Comparison of ENCODE assay signal across 25 cellular contexts in genomic region chr16:7431723-7432122, GRCh38.
"Had no signal": no experiment of that assay in that cellular context is flagged by ENCODE, and none has a peak within 500 bp of the region (broad histone marks: within the 10 kb centered on the region; RNA-seq: fewer than 3 reads in every experiment).

No MANE protein-coding gene starts in this region.

- H3K27me3 ChIP-seq: esophagus squamous epithelium, gastrocnemius medialis, heart right ventricle, hepatocyte, left lung had no signal

- H3K4me1 ChIP-seq: heart right ventricle, left lung, lower lobe of right lung had no signal

- H3K27me3 Mint-ChIP-seq: naive thymus-derived CD4-positive, alpha-beta T cell had no signal

- H3K4me3 ChIP-seq: coronary artery, dorsolateral prefrontal cortex, esophagus squamous epithelium, gastrocnemius medialis, heart right ventricle, hepatocyte, left lung, lower lobe of right lung had no signal

- H3K4me2 ChIP-seq: hepatocyte had no signal

- H2AFZ ChIP-seq: hepatocyte had no signal

- H3K27ac Mint-ChIP-seq: immature natural killer cell; naive thymus-derived CD4-positive, alpha-beta T cell had no signal

- H3K36me3 ChIP-seq: esophagus squamous epithelium, gastrocnemius medialis, heart right ventricle, left lung, lower lobe of right lung had no signal

- ATAC-seq: esophagus mucosa; gastrocnemius medialis; heart right ventricle; left cardiac atrium; left lung; left ventricle myocardium superior; lower lobe of right lung; naive thymus-derived CD4-positive, alpha-beta T cell had no signal

- H3K36me3 Mint-ChIP-seq: immature natural killer cell; naive thymus-derived CD4-positive, alpha-beta T cell had no signal

- H3K4me3 Mint-ChIP-seq: immature natural killer cell; naive thymus-derived CD4-positive, alpha-beta T cell had no signal

- H3K79me2 ChIP-seq: hepatocyte had no signal

- DNase-seq: dermis blood vessel endothelial cell; dorsolateral prefrontal cortex; effector CD4-positive, alpha-beta T cell; effector memory CD4-positive, alpha-beta T cell; erythroblast; esophagus squamous epithelium; foreskin fibroblast; foreskin melanocyte; gastrocnemius medialis; glutamatergic neuron; head of caudate nucleus; heart right ventricle; hypothalamus; immature natural killer cell; left cardiac atrium; left lung; left ventricle myocardium superior; lower lobe of right lung; mesenchymal stem cell; midbrain; naive thymus-derived CD4-positive, alpha-beta T cell had no signal

- H3K27ac ChIP-seq: coronary artery, dorsolateral prefrontal cortex, epithelial cell of prostate, esophagus squamous epithelium, heart right ventricle, hepatocyte, left lung, lower lobe of right lung had no signal

- H3K9me3 ChIP-seq: esophagus squamous epithelium, gastrocnemius medialis, left lung, lower lobe of right lung had no signal

- H3K4me1 Mint-ChIP-seq: immature natural killer cell; naive thymus-derived CD4-positive, alpha-beta T cell had no signal
